ENCODE assay signal across 1 cellular context in genomic region chr10:18254692-18255091, GRCh38.
TF ChIP-seq lines count a peak whose summit lies in the region.

No MANE protein-coding gene starts in this region.

TF ChIP-seq in liver, 16 proteins besides CTCF, POLR2A, EP300 and RAD21 (continued from another document):
- TF ChIP-seq EGR1 (IDR thresholded peaks at IDR 0.05; ENCODE audit: low read depth in 2 of 2) (no peak), FOXA1 (IDR thresholded peaks at IDR 0.05) (no peak), SP1 (IDR thresholded peaks at IDR 0.05) (no peak), ATF3 (IDR thresholded peaks at IDR 0.05) (no peak), NR2F2 (IDR thresholded peaks at IDR 0.05) (no peak), RXRA (IDR thresholded peaks at IDR 0.05) (no peak), REST (IDR thresholded peaks at IDR 0.05) (no peak), HNF4G (IDR thresholded peaks at IDR 0.05) (no peak)
